In the genomic region with DNA sequence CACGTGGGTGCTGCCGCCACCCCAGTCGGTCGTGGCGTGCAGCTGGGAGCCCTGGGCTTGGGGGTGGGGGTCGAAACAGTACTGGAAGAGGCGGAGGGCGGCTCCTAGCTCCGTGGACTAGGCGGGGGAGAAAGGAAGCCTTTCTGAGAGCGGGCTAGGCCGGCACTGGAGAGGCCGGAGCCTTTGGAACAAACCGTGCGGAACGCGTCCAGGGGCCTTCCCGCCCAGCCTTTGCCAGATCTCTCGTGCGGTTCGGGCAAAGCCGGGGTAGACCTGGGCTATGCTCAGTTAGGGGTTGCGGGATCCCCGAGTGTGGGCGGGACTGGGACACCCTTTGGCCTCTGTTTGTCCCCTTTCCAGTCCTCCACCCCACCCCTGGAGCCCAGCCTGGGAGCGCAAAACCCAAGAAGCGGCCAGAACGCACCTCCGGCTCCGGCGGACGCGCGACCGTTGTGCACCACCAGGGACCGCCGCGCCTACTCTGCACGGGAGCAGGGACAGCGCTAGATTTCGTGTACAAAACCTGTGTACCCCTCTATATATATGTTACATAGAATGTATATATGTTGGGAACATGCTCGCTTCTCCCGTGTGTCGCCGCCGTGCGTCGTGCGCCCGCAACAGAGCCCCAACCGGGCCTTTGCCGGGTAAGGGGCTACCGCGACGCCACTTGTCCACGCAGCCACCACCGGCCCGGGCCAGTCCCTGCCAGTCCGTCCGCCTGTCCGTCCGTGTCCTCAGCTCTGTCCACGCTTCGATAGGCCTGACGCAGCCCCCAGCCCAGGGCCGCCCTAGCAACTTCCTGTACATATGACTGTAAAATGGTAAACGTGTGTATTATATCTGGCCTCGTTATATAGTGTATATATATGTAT, we compare ENCODE assay signal across 9 cellular contexts. TPM values are rescaled to one million over a fixed set of nuclear protein-coding genes. Genes with fewer than 3 reads are reported as not detected.
DNase-seq lines count a peak whose midpoint lies in the region; TF ChIP-seq lines count a peak whose summit lies in the region.
"Had no signal": no experiment of that assay in that cellular context is flagged by ENCODE, and none has a peak within 500 bp of the region (broad histone marks: within the 10 kb centered on the region; RNA-seq: fewer than 3 reads in every experiment).

No MANE protein-coding gene starts in this region.

- peak overlapping the region; percentile 71 to 92 (median 82) for H3K27ac Mint-ChIP-seq in nephron

- H3K27me3 Mint-ChIP-seq in nephron (ENCODE audit: low read depth) = peaks cover 3% of the 10 kb centered on the region

- intact Hi-C loops in A673 (cut with micrococcal nuclease; ENCODE audit: unreplicated experiment) = loop anchor here (5.0 kb wide), 1 partner anchor 128 kb away; a partner anchor contains a TSS

- CTCF ChIA-PET in A673 (lab: Charles Lee) = interaction anchor here (0.6 to 1.4 kb wide), 2 partner anchors 9 to 108 kb away, joined by 3 to 7 read pairs; no protein-coding TSS in a partner anchor

- POLR2A ChIA-PET in A673 (lab: Charles Lee; ENCODE audit: low non-redundant PET) = no interaction called here

- peak; percentile 66 for DNase-seq in A673 (ENCODE audit: low spot score)
- no peak for DNase-seq in SK-N-MC (ENCODE audit: low read depth, low spot score)
- DNase-seq in fibroblast of mammary gland (ENCODE audit: low read depth) = peak; percentile 49
- DNase-seq in cortex of kidney (lab: John Stamatoyannopoulos, UW) = no peak
- no peak for DNase-seq in NCI-H345 treated with DMSO at 0.1 percent for 48 hours (lab: John Stamatoyannopoulos, UW; ENCODE audit: unreplicated experiment)
- DNase-seq in NCI-H187 (lab: John Stamatoyannopoulos, UW) = no peak
- DNase-seq in MG63 = no peak
- DNase-seq: Karpas-422 had no signal

- H3K27me3 ChIP-seq in A673 (replicated peaks; ENCODE audit: insufficient read depth, low read depth, low read length, poor library complexity) (no peaks in the 10 kb centered on the region), MG63 (no peaks in the 10 kb centered on the region)

- H3K36me3 Mint-ChIP-seq in nephron (ENCODE audit: low read depth) = peaks cover 7% of the 10 kb centered on the region

- H3K27ac ChIP-seq in A673 (ENCODE audit: low read depth, low read length, poor library complexity, severe bottlenecking) (peak overlapping the region; percentile 63), SK-N-MC (peak overlapping the region; percentile 73)

- H3K9me3 Mint-ChIP-seq in nephron = no peaks in the 10 kb centered on the region

- no peak overlapping the region for H3K4me3 ChIP-seq in A673 (ENCODE audit: low read depth, low read length, poor library complexity, severe bottlenecking)
- H3K4me3 ChIP-seq in SK-N-MC = no peak overlapping the region
- no peak overlapping the region for H3K4me3 ChIP-seq in fibroblast of mammary gland (ENCODE audit: control insufficient read depth, low read depth, low read length)
- H3K4me3 ChIP-seq in MG63 = no peak overlapping the region

- TF ChIP-seq CTCF in A673 (conservative IDR thresholded peaks at IDR 0.05; ENCODE audit: low read depth, low read length) (peak; percentile 29; the same call in 1 of the 2 replicates), fibroblast of mammary gland (conservative IDR thresholded peaks at IDR 0.05; ENCODE audit: control insufficient read depth, insufficient read depth, low read depth, low read length) (no peak), nephron (IDR thresholded peaks at IDR 0.05; ENCODE audit: unreplicated experiment in 3 of 3) (peak in 1 of 3 experiments; percentile 10)

- H3K9me3 ChIP-seq in A673 (ENCODE audit: low read depth, low read length, poor library complexity, severe bottlenecking) (no peaks in the 10 kb centered on the region), SK-N-MC (ENCODE audit: low read depth, low read length) (no peaks in the 10 kb centered on the region), MG63 (no peaks in the 10 kb centered on the region)

- H3K36me3 ChIP-seq in A673 (ENCODE audit: insufficient read depth, low read length, poor library complexity, severe bottlenecking) (peaks cover 65% of the 10 kb centered on the region), SK-N-MC (ENCODE audit: insufficient read depth, low read length) (peaks cover 37% of the 10 kb centered on the region; the same call in 1 of the 2 replicates), MG63 (peaks cover 15% of the 10 kb centered on the region)

- no peak overlapping the region for H3K9ac ChIP-seq in SK-N-MC (ENCODE audit: insufficient read length)

- peaks cover 42% of the 10 kb centered on the region for H3K4me1 Mint-ChIP-seq in nephron

- H3K4me3 Mint-ChIP-seq in nephron = peak overlapping the region; percentile 60 to 75 (median 68)

- BruUV-seq in A673 (replicated peaks; lab: Mats Ljungman, UMichigan) = TSS peak; percentile 57

- peaks cover 37% of the 10 kb centered on the region for H3K4me1 ChIP-seq in A673 (ENCODE audit: insufficient read depth, low read length, poor library complexity, severe bottlenecking)

RNA-seq across cellular contexts. Expression of a gene that starts 26.2 kb away (rescaled TPM):
- 240 and 328 TPM in 2 replicates for total RNA-seq in A673 (2021)
- total RNA-seq in MG63 (2014; rRNA removed; shearing (Covaris generic); ENCODE audit: low replicate concordance) = 36.0 and 59.3 TPM in 2 replicates

Comparison
In these comparisons a context has a peak if more than half of its experiments do, and no peak if none do; other contexts are left out.
1. DNase-seq: peak in A673 (single experiment) and fibroblast of mammary gland (single experiment); none in SK-N-MC (single experiment), cortex of kidney (single experiment), NCI-H345 treated with DMSO at 0.1 percent for 48 hours (single experiment), NCI-H187 (0 of 2) and MG63 (single experiment).